Comparison of ENCODE assay signal across 9 cellular contexts in the genomic region with DNA sequence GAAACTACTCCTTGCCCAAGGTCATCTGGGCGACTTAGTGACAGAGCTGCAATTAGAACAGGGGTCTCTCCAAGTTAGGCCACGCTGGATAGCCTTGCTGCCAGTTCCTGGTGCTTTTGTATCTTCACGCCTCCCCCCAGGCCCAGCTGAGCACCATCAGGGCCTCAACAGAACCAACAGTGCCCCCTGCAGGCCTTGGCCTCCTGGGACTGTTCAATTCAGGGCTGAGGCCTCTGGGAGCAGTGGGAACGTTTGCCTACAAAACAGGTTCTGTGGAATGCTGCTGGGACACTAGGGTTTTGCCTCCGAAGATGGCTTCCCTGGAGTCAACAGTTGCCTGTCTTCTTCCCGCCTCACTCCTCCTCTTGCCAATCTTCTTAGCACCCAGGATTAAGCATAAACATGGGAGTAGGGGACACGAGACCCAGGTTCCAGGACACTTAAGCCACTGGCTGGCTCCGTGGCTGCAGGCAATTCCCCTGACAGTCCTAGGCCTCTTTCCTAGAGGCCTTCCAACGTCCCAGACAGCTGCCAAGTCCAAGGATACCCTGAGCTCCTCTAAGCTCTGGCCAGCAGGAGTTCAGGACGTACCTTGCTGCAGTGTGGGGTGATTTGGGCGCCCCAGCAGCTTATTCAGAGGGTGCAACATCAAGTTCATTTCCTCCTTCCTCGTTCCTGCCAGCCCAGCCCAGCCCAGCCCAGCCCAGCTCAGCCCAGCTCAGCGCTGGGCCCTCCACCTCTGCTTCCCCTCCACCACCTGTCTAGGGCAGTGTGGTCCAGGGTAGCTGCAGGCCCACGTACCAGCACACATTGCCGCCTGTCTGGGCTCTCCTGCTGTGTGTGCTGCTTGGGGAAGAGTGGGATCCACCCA.
DNase-seq lines count a peak whose midpoint lies in the region; ATAC-seq, FAIRE-seq and TF ChIP-seq lines count a peak whose summit lies in the region.
"Had no signal": no experiment of that assay in that cellular context is flagged by ENCODE, and none has a peak within 500 bp of the region (broad histone marks: within the 10 kb centered on the region; RNA-seq: fewer than 3 reads in every experiment).

No MANE protein-coding gene starts in this region.

- peaks cover 28% of the 10 kb centered on the region for H3K27me3 ChIP-seq in RWPE2 (ENCODE audit: insufficient read depth, poor library complexity, severe bottlenecking)

- no peaks in the 10 kb centered on the region for H3K9me3 ChIP-seq in RWPE2 (ENCODE audit: severe bottlenecking)
- no peaks in the 10 kb centered on the region for H3K9me3 ChIP-seq in kidney (ENCODE audit: control insufficient read depth in 1 of 2, low read length in 2 of 2)

- TF ChIP-seq CTCF in C4-2B (conservative IDR thresholded peaks at IDR 0.05) = peak; percentile 73
- TF ChIP-seq CTCF in RWPE2 (IDR thresholded peaks at IDR 0.05; ENCODE audit: poor library complexity, severe bottlenecking) = peak; percentile 20
- peak; percentile 18 for TF ChIP-seq CTCF in kidney (IDR thresholded peaks at IDR 0.05; ENCODE audit: borderline replicate concordance, extremely low read depth, insufficient read depth)

- no peak for FAIRE-seq in kidney (lab: Jason Lieb, UNC)

- no peaks in the 10 kb centered on the region for H3K36me3 Mint-ChIP-seq in activated naive CD8-positive, alpha-beta T cell treated with anti-CD3 and anti-CD28 coated beads, Interleukin-2, amount 50 U/mL, for 24 hours (ENCODE audit: low read depth)
- H3K36me3 Mint-ChIP-seq: natural killer cell treated with Interleukin-12 subunit alpha and Interleukin-12 subunit beta and Interleukin-15 and Interleukin-18, amount 100 ng/mL, for 72 hours had no signal

- H3K9ac ChIP-seq in kidney (ENCODE audit: low read length in 2 of 2) = no peak overlapping the region

- CTCF ChIA-PET in HEK293T (lab: Yijun Ruan, JAX) = interaction anchor here (0.7 to 1.1 kb wide), 3 partner anchors 19 to 710 kb away, joined by 3 read pairs; no protein-coding TSS in a partner anchor

- DNase-seq in HEK293T (ENCODE audit: extremely low spot score) = peak; percentile 80
- DNase-seq in RWPE2 (ENCODE audit: low spot score) = no peak
- peak; percentile 63 for DNase-seq in activated naive CD8-positive, alpha-beta T cell treated with anti-CD3 and anti-CD28 coated beads, Interleukin-2, amount 50 U/mL, for 24 hours
- DNase-seq in kidney = peak; percentile 51
- DNase-seq in stimulated activated CD4-positive, alpha-beta T cell treated with anti-CD3 and anti-CD28 coated beads, Interleukin-4, amount 100 ng/mL, for 48 hours (ENCODE audit: low read depth in 2 of 2) = peak; percentile 34 to 52
- no peak for DNase-seq in LoVo (ENCODE audit: low spot score)
- DNase-seq in foreskin melanocyte = no peak

- intact Hi-C loops in kidney (cut with DNase I) = no loop called here

- H3K4me1 ChIP-seq in RWPE2 (ENCODE audit: insufficient read depth, poor library complexity, severe bottlenecking) (no peaks in the 10 kb centered on the region), kidney (ENCODE audit: control insufficient read depth in 1 of 2, insufficient read depth in 1 of 2, low read depth in 1 of 2, low read length in 2 of 2) (no peaks in the 10 kb centered on the region)

- H3K27ac ChIP-seq in C4-2B (0 out of 2 replicates have a peak overlapping the region, but pooled peaks have one; percentile 2), RWPE2 (ENCODE audit: poor library complexity, severe bottlenecking) (no peak overlapping the region), kidney (ENCODE audit: low read depth in 2 of 2, low read length in 2 of 2) (no peak overlapping the region)

- no peaks in the 10 kb centered on the region for H3K9me3 Mint-ChIP-seq in activated naive CD8-positive, alpha-beta T cell treated with anti-CD3 and anti-CD28 coated beads, Interleukin-2, amount 50 U/mL, for 24 hours
- H3K9me3 Mint-ChIP-seq: natural killer cell treated with Interleukin-12 subunit alpha and Interleukin-12 subunit beta and Interleukin-15 and Interleukin-18, amount 100 ng/mL, for 72 hours had no signal

- ATAC-seq in RWPE2 (ENCODE audit: low read depth) = 0 out of 3 replicates have a peak, but pooled peaks have one; percentile 48
- ATAC-seq in activated naive CD8-positive, alpha-beta T cell treated with anti-CD3 and anti-CD28 coated beads, Interleukin-2, amount 50 U/mL, for 24 hours = peak; percentile 51

- peaks cover 4% of the 10 kb centered on the region for H3K27me3 Mint-ChIP-seq in activated naive CD8-positive, alpha-beta T cell treated with anti-CD3 and anti-CD28 coated beads, Interleukin-2, amount 50 U/mL, for 24 hours
- H3K27me3 Mint-ChIP-seq: natural killer cell treated with Interleukin-12 subunit alpha and Interleukin-12 subunit beta and Interleukin-15 and Interleukin-18, amount 100 ng/mL, for 72 hours had no signal

- POLR2A ChIA-PET in HEK293T (lab: Yijun Ruan, JAX) = no interaction called here

- no peak overlapping the region for H3K4me3 Mint-ChIP-seq in activated naive CD8-positive, alpha-beta T cell treated with anti-CD3 and anti-CD28 coated beads, Interleukin-2, amount 50 U/mL, for 24 hours
- H3K4me3 Mint-ChIP-seq: natural killer cell treated with Interleukin-12 subunit alpha and Interleukin-12 subunit beta and Interleukin-15 and Interleukin-18, amount 100 ng/mL, for 72 hours had no signal

- no peak overlapping the region for H3K27ac Mint-ChIP-seq in activated naive CD8-positive, alpha-beta T cell treated with anti-CD3 and anti-CD28 coated beads, Interleukin-2, amount 50 U/mL, for 24 hours
- H3K27ac Mint-ChIP-seq: natural killer cell treated with Interleukin-12 subunit alpha and Interleukin-12 subunit beta and Interleukin-15 and Interleukin-18, amount 100 ng/mL, for 72 hours had no signal

- no peaks in the 10 kb centered on the region for H3K36me3 ChIP-seq in RWPE2 (ENCODE audit: low read depth)
- H3K36me3 ChIP-seq in kidney (ENCODE audit: control insufficient read depth in 1 of 2, insufficient read depth in 2 of 2, low read length in 2 of 2) = no peaks in the 10 kb centered on the region

- peaks cover 3% of the 10 kb centered on the region for H3K4me1 Mint-ChIP-seq in activated naive CD8-positive, alpha-beta T cell treated with anti-CD3 and anti-CD28 coated beads, Interleukin-2, amount 50 U/mL, for 24 hours

- no peak overlapping the region for H3K4me3 ChIP-seq in RWPE2 (ENCODE audit: severe bottlenecking)
- H3K4me3 ChIP-seq in kidney (ENCODE audit: low read length in 2 of 2) = no peak overlapping the region

TF ChIP-seq in HEK293T, 16 proteins besides CTCF, POLR2A, EP300 and RAD21:
- no peak for TF ChIP-seq BHLHE40 (IDR thresholded peaks at IDR 0.05; ENCODE audit: borderline replicate concordance)
- no peak for TF ChIP-seq ARNT (IDR thresholded peaks at IDR 0.05)
- no peak for TF ChIP-seq LEF1 (IDR thresholded peaks at IDR 0.05; ENCODE audit: borderline replicate concordance)
- no peak for TF ChIP-seq HDGF (IDR thresholded peaks at IDR 0.05; ENCODE audit: borderline replicate concordance)
- TF ChIP-seq ELF4 (IDR thresholded peaks at IDR 0.05) = no peak
- no peak for TF ChIP-seq ZNF384 (IDR thresholded peaks at IDR 0.05)
- no peak for TF ChIP-seq TARDBP (IDR thresholded peaks at IDR 0.05)
- TF ChIP-seq FOXM1 (IDR thresholded peaks at IDR 0.05; ENCODE audit: borderline replicate concordance) = no peak
- no peak for TF ChIP-seq CTBP1 (IDR thresholded peaks at IDR 0.05; ENCODE audit: borderline replicate concordance)

Comparison
In these comparisons a context has a peak if more than half of its experiments do, and no peak if none do; other contexts are left out.
1. CTCF ChIP-seq: peak in every context shown above with its lines; median percentile 73 in C4-2B; 20 in RWPE2; 18 in kidney.
2. DNase-seq: peak in HEK293T (single experiment), activated naive CD8-positive, alpha-beta T cell treated with anti-CD3 and anti-CD28 coated beads, Interleukin-2, amount 50 U/mL, for 24 hours (single experiment), kidney (single experiment) and stimulated activated CD4-positive, alpha-beta T cell treated with anti-CD3 and anti-CD28 coated beads, Interleukin-4, amount 100 ng/mL, for 48 hours (2 of 2); none in RWPE2 (single experiment), LoVo (single experiment) and foreskin melanocyte (single experiment).